Comparison of ENCODE assay signal across 22 cellular contexts in genomic region chr14:24096545-24097181, GRCh38. TPM values are rescaled to one million over a fixed set of nuclear protein-coding genes. Genes with fewer than 3 reads are reported as not detected.
DNase-seq lines count a peak whose midpoint lies in the region; ATAC-seq and TF ChIP-seq lines count a peak whose summit lies in the region.
"Had no signal": no experiment of that assay in that cellular context is flagged by ENCODE, and none has a peak within 500 bp of the region (broad histone marks: within the 10 kb centered on the region; RNA-seq: fewer than 3 reads in every experiment).

No MANE protein-coding gene starts in this region.

- H3K4me1 Mint-ChIP-seq in activated CD8-positive, alpha-beta memory T cell treated with anti-CD3 and anti-CD28 coated beads, Interleukin-2, amount 10 ng/mL, durations not matched to agents 7 days and 5 days = peaks cover 29% of the 10 kb centered on the region
- peaks cover 33% of the 10 kb centered on the region for H3K4me1 Mint-ChIP-seq in stimulated activated effector memory CD8-positive, alpha-beta T cell treated with anti-CD3 and anti-CD28 coated beads, Interleukin-12 subunit alpha, Interleukin-12 subunit beta, amount 100 ng/mL, for 72 hours

- no peak for TF ChIP-seq CTCF in RWPE1 (conservative IDR thresholded peaks at IDR 0.05; ENCODE audit: low read depth)

- H3K27ac Mint-ChIP-seq in activated CD8-positive, alpha-beta memory T cell treated with anti-CD3 and anti-CD28 coated beads, Interleukin-2, amount 10 ng/mL, durations not matched to agents 7 days and 5 days = peak overlapping the region; percentile 58
- H3K27ac Mint-ChIP-seq in stimulated activated effector memory CD8-positive, alpha-beta T cell treated with anti-CD3 and anti-CD28 coated beads, Interleukin-12 subunit alpha, Interleukin-12 subunit beta, amount 100 ng/mL, for 72 hours = peak overlapping the region; percentile 98

- H3K9me3 ChIP-seq in duodenal mucosa (ENCODE audit: control insufficient read depth in 1 of 2, low read length in 2 of 2) = no peaks in the 10 kb centered on the region

- peak overlapping the region in 1 of 2 donors; percentile 28 for H3K9ac ChIP-seq in duodenal mucosa (ENCODE audit: low read depth in 1 of 2, low read length in 2 of 2)

- no peak for ATAC-seq in activated CD8-positive, alpha-beta memory T cell treated with anti-CD3 and anti-CD28 coated beads, Interleukin-2, amount 10 ng/mL, durations not matched to agents 7 days and 5 days
- no peak for ATAC-seq in stimulated activated effector memory CD8-positive, alpha-beta T cell treated with anti-CD3 and anti-CD28 coated beads, Interleukin-12 subunit alpha, Interleukin-12 subunit beta, amount 100 ng/mL, for 72 hours
- ATAC-seq in GM21390 (IDR thresholded peaks at IDR 0.05; ENCODE audit: unreplicated experiment) = no peak

- peaks cover 36% of the 10 kb centered on the region for H3K36me3 Mint-ChIP-seq in activated CD8-positive, alpha-beta memory T cell treated with anti-CD3 and anti-CD28 coated beads, Interleukin-2, amount 10 ng/mL, durations not matched to agents 7 days and 5 days
- peaks cover 74% of the 10 kb centered on the region for H3K36me3 Mint-ChIP-seq in stimulated activated effector memory CD8-positive, alpha-beta T cell treated with anti-CD3 and anti-CD28 coated beads, Interleukin-12 subunit alpha, Interleukin-12 subunit beta, amount 100 ng/mL, for 72 hours

- H3K36me3 ChIP-seq in duodenal mucosa (ENCODE audit: control insufficient read depth in 1 of 2, insufficient read depth in 2 of 2, low read length in 2 of 2) = peaks cover 37 to 44% of the 10 kb centered on the region in 2 donors

- H3K27me3 ChIP-seq in duodenal mucosa (ENCODE audit: control insufficient read depth in 1 of 2, insufficient read depth in 2 of 2, low read length in 2 of 2) = no peaks in the 10 kb centered on the region

- H3K27me3 Mint-ChIP-seq in activated CD8-positive, alpha-beta memory T cell treated with anti-CD3 and anti-CD28 coated beads, Interleukin-2, amount 10 ng/mL, durations not matched to agents 7 days and 5 days = no peaks in the 10 kb centered on the region

- no peak for DNase-seq in activated CD8-positive, alpha-beta memory T cell treated with anti-CD3 and anti-CD28 coated beads, Interleukin-2, amount 10 ng/mL, durations not matched to agents 7 days and 5 days
- no peak for DNase-seq in activated CD8-positive, alpha-beta memory T cell treated with anti-CD3 and anti-CD28 coated beads, Interleukin-2, amount 50 U/mL, for 4 hours
- DNase-seq in RWPE1 (ENCODE audit: low spot score) = no peak
- DNase-seq in stimulated activated effector memory CD8-positive, alpha-beta T cell treated with anti-CD3 and anti-CD28 coated beads, Interleukin-12 subunit alpha, Interleukin-12 subunit beta, amount 100 ng/mL, for 72 hours (ENCODE audit: low spot score in 2 of 2) = no peak
- DNase-seq in activated effector memory CD4-positive, alpha-beta T cell treated with anti-CD3 and anti-CD28 coated beads, Interleukin-2, amount 50 U/mL, for 16 hours = no peak
- DNase-seq in GM19238 (ENCODE audit: insufficient read length, low spot score) = no peak
- DNase-seq: anterior cingulate cortex, dermis blood vessel endothelial cell, HCEC 1CT, NCI-H1694, NCI-H526, nucleus accumbens, PC-9, substantia nigra had no signal

- CTCF ChIA-PET in activated CD8-positive, alpha-beta memory T cell treated with anti-CD3 and anti-CD28 coated beads, Interleukin-2, amount 10 ng/mL, durations not matched to agents 7 days and 5 days (lab: Charles Lee) = interaction anchor here (0.9 to 12.1 kb wide), 3 partner anchors 9 to 65 kb away, joined by 3 to 225 read pairs (median 4); partner anchors contain the start of gene IRF9
- CTCF ChIA-PET in RWPE1 (lab: Yijun Ruan, JAX) = interaction anchor here (1.4 kb wide), 1 partner anchor 12 kb away, joined by 4 read pairs; no protein-coding TSS in a partner anchor

- POLR2A ChIA-PET in RWPE1 (lab: Yijun Ruan, JAX; ENCODE audit: low non-redundant PET) = interaction anchor here (0.7 kb wide), 2 partner anchors 12 to 202 kb away, joined by 3 to 5 read pairs; no protein-coding TSS in a partner anchor

- peak overlapping the region; percentile 47 for H3K4me3 Mint-ChIP-seq in activated CD8-positive, alpha-beta memory T cell treated with anti-CD3 and anti-CD28 coated beads, Interleukin-2, amount 10 ng/mL, durations not matched to agents 7 days and 5 days
- peak overlapping the region; percentile 95 for H3K4me3 Mint-ChIP-seq in stimulated activated effector memory CD8-positive, alpha-beta T cell treated with anti-CD3 and anti-CD28 coated beads, Interleukin-12 subunit alpha, Interleukin-12 subunit beta, amount 100 ng/mL, for 72 hours

- peaks cover 38 to 42% of the 10 kb centered on the region in 2 donors for H3K4me1 ChIP-seq in duodenal mucosa (ENCODE audit: control insufficient read depth in 1 of 2, insufficient read depth in 2 of 2, low read length in 2 of 2)

- no peaks in the 10 kb centered on the region for H3K9me3 Mint-ChIP-seq in activated CD8-positive, alpha-beta memory T cell treated with anti-CD3 and anti-CD28 coated beads, Interleukin-2, amount 10 ng/mL, durations not matched to agents 7 days and 5 days (ENCODE audit: low read depth)
- H3K9me3 Mint-ChIP-seq in stimulated activated effector memory CD8-positive, alpha-beta T cell treated with anti-CD3 and anti-CD28 coated beads, Interleukin-12 subunit alpha, Interleukin-12 subunit beta, amount 100 ng/mL, for 72 hours = no peaks in the 10 kb centered on the region

- peak overlapping the region; percentile 4 to 5 for H3K4me3 ChIP-seq in duodenal mucosa (ENCODE audit: low read depth in 1 of 2, low read length in 2 of 2)
- H3K4me3 ChIP-seq: PC-9, smooth muscle cell had no signal

- peak overlapping the region; percentile 88 for H3K27ac ChIP-seq in RWPE1
- H3K27ac ChIP-seq in duodenal mucosa (ENCODE audit: low read depth, low read length) = no peak overlapping the region
- H3K27ac ChIP-seq: HL-60, PC-9 had no signal

RNA-seq across cellular contexts. Expression of gene PCK2, which starts 2.6 kb away (rescaled TPM):
- 10 to 100 TPM; 61.7 to 87.0 TPM for total RNA-seq in activated CD8-positive, alpha-beta memory T cell treated with anti-CD3 and anti-CD28 coated beads, Interleukin-2, amount 10 ng/mL, durations not matched to agents 7 days and 5 days

RNA-seq across cellular contexts. Expression of gene DCAF11, which starts 17.9 kb away (rescaled TPM):
- total RNA-seq in activated CD8-positive, alpha-beta memory T cell treated with anti-CD3 and anti-CD28 coated beads, Interleukin-2, amount 10 ng/mL, durations not matched to agents 7 days and 5 days = 10 to 100 TPM; 86.3 to 94.4 TPM

RNA-seq across cellular contexts. Expression of gene NRL, which starts 18.1 kb away (rescaled TPM):
- 1 to 10 TPM; 2.6 to 3.2 TPM for total RNA-seq in activated CD8-positive, alpha-beta memory T cell treated with anti-CD3 and anti-CD28 coated beads, Interleukin-2, amount 10 ng/mL, durations not matched to agents 7 days and 5 days

RNA-seq across cellular contexts. Expression of gene CPNE6, which starts 25.3 kb away (rescaled TPM):
- total RNA-seq in activated CD8-positive, alpha-beta memory T cell treated with anti-CD3 and anti-CD28 coated beads, Interleukin-2, amount 10 ng/mL, durations not matched to agents 7 days and 5 days = under 1 TPM in 1 of 2 experiments, not detected in 1; 0.12 TPM
- total RNA-seq: activated CD8-positive, alpha-beta memory T cell treated with anti-CD3 and anti-CD28 coated beads for 36 hours; dermis blood vessel endothelial cell; fibroblast of lung; liver; PC-9; smooth muscle cell; T-helper 1 cell treated with Interleukin-12 subunit alpha and Interleukin-12 subunit beta and Interleukin-4 antibody, amounts not matched to agents 30 ng/mL and 1 ng/mL, for 36 hours had no signal

RNA-seq across cellular contexts. Expression of gene FITM1, which starts 33.8 kb away (rescaled TPM):
- under 1 TPM; 0.77 to 0.91 TPM for total RNA-seq in activated CD8-positive, alpha-beta memory T cell treated with anti-CD3 and anti-CD28 coated beads, Interleukin-2, amount 10 ng/mL, durations not matched to agents 7 days and 5 days
- total RNA-seq: fibroblast of lung, smooth muscle cell had no signal
